Comparison of ENCODE assay signal across 24 cellular contexts in the genomic region with DNA sequence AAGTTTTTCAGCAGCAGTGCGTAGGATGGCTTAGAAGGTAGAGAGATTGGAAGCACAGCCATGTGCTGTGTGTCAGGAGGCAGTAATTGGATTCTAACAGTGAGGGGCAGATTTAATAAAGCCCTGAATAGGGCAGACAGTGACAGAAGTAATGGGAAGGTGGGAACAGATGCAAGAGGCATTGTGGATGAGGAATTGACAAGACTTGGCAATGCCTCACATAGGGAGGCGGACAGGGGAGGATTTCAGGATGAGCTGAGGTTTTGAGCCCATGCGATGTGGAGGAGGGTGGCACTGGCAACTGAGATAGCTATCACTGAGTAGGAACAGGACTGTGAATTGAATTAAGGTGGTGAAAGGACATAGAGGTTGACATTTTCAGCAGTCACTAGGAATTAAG.
DNase-seq lines count a peak whose midpoint lies in the region; ATAC-seq, FAIRE-seq and TF ChIP-seq lines count a peak whose summit lies in the region.
"Had no signal": no experiment of that assay in that cellular context is flagged by ENCODE, and none has a peak within 500 bp of the region (broad histone marks: within the 10 kb centered on the region; RNA-seq: fewer than 3 reads in every experiment).

No MANE protein-coding gene starts in this region.

- no peaks in the 10 kb centered on the region for H3K36me3 ChIP-seq in bronchial epithelial cell (ENCODE audit: control insufficient read depth, insufficient read depth, low read length)
- H3K36me3 ChIP-seq: SJSA1 had no signal

- TF ChIP-seq CTCF in bronchial epithelial cell (IDR thresholded peaks at IDR 0.05; ENCODE audit: insufficient read depth, low read length, severe bottlenecking), result no peak

- ATAC-seq in left colon, result no peak

- H3K27me3 ChIP-seq in bronchial epithelial cell (ENCODE audit: control insufficient read depth, insufficient read depth, low read length), result no peaks in the 10 kb centered on the region
- H3K27me3 ChIP-seq: SJSA1 had no signal

- DNase-seq in NCI-H69 (lab: John Stamatoyannopoulos, UW), result peak; percentile 89
- no peak for DNase-seq in bronchial epithelial cell (ENCODE audit: low read depth)
- peak; percentile 12 for DNase-seq in left kidney (ENCODE audit: low read depth, low spot score)
- no peak for DNase-seq in RPMI8226
- DNase-seq in HT-29 (ENCODE audit: low spot score), result no peak
- DNase-seq in left colon, result no peak
- DNase-seq in kidney tubule cell (ENCODE audit: low spot score), result no peak
- DNase-seq: C1 segment of cervical spinal cord; CD4-positive, alpha-beta memory T cell; COR-L47; DMS53; HCEC 1CT; KBM-7; MV-4-11; NCI-H1105; NCI-H146; NCI-H1930; NCI-H2107; NK-92 treated with Interleukin-12 subunit alpha and Interleukin-12 subunit beta, amount 100 ng/mL, for 24 hours; PC-9; Right ventricle myocardium superior had no signal

- FAIRE-seq in bronchial epithelial cell (lab: Jason Lieb, UNC), result peak; percentile 13
- FAIRE-seq: A204.1, GM18507 had no signal

- H3K4me3 ChIP-seq in bronchial epithelial cell (ENCODE audit: low read depth, low read length), result no peak overlapping the region
- H3K4me3 ChIP-seq: PC-9, SJSA1 had no signal

- intact Hi-C loops in left colon (cut with DNase I, micrococcal nuclease), result no loop called here

Comparison
In these comparisons a context has a peak if more than half of its experiments do, and no peak if none do; other contexts are left out.
1. DNase-seq: peak in NCI-H69 (single experiment) and left kidney (single experiment); none in bronchial epithelial cell (single experiment), RPMI8226 (single experiment), HT-29 (single experiment), left colon (0 of 2) and kidney tubule cell (single experiment).